In genomic region chr1:177928194-177928593, GRCh38 we compare ENCODE assay signal across 1 cellular context.
TF ChIP-seq lines count a peak whose summit lies in the region.

No MANE protein-coding gene starts in this region.

TF ChIP-seq in GM23338, 12 proteins besides CTCF, POLR2A, EP300 and RAD21 (continued from another document):
- TF ChIP-seq ZNF462 (CRISPR knock-in tag; IDR thresholded peaks at IDR 0.05) (no peak), POLR2AphosphoS5 (IDR thresholded peaks at IDR 0.05; ENCODE audit: low read depth) (no peak)
